ENCODE assay signal across 14 cellular contexts in the genomic region with DNA sequence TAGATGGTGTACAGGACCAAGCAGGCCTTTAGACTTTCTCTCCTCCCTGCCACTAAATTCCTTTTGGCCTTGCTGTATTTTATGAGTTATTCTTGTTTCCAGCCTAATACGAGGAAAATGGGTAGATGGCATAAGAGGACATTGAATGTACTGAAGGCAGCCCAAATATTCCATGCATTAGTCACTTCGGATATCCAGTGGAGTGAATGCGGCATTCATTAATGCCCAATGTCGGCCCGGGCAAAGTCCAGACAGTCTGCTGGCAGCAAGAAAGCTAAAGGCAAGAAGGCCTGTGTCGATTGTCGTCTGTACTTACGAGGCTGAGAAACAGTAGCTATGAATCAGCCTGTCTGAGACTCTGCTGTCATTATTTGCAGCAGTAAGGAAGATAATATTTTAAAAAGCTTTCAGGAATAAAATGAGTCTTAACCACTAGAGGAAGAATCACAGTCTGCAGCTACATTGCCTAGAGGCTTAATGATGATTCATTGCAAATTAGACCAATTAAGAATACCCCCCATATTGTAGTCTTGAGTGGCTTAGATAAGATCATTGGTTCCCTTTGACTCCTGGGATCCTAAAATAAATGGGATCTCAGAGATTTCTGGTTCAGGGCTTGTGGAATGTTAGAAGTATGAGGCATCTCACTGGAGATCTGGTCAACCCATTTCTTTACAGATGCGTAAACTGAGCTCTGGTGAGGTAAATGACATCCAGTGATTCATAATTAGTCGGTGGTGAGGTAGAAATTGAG.
A peak's percentile ranks its signal among the peaks of the same experiment; 100 is the strongest.
DNase-seq lines count a peak whose midpoint lies in the region; ATAC-seq and TF ChIP-seq lines count a peak whose summit lies in the region.
"Had no signal": no experiment of that assay in that cellular context is flagged by ENCODE, and none has a peak within 500 bp of the region (broad histone marks: within the 10 kb centered on the region; RNA-seq: fewer than 3 reads in every experiment).

No MANE protein-coding gene starts in this region.

- intact Hi-C loops in ovary (cut with DNase I): loop anchor here in 1 of 4 donors (10.0 kb wide), 1 partner anchor 653 kb away; no protein-coding TSS in a partner anchor

- ATAC-seq in esophagus mucosa (peak; percentile 63), HG02938 (IDR thresholded peaks at IDR 0.05; ENCODE audit: unreplicated experiment) (no peak), GM19452 (IDR thresholded peaks at IDR 0.05; ENCODE audit: unreplicated experiment) (no peak)

- no peaks in the 10 kb centered on the region for H3K9me3 ChIP-seq in ovary

- peak; percentile 38 for DNase-seq in GM03348 (ENCODE audit: low spot score)
- peak; percentile 97 for DNase-seq in RPMI7951 (ENCODE audit: low read depth)
- DNase-seq in renal cortical epithelial cell (ENCODE audit: low read depth): peak; percentile 95
- DNase-seq in erythroblast (lab: John Stamatoyannopoulos, UW): no peak
- DNase-seq in ovary: no peak
- DNase-seq: activated CD4-positive, alpha-beta T cell treated with anti-CD3 and anti-CD28 coated beads, Interleukin-2, amount 10 ng/mL, durations not matched to agents 24 days and 14 days; activated naive CD4-positive, alpha-beta T cell treated with anti-CD3 and anti-CD28 coated beads, Interleukin-2, amount 50 U/mL, for 16 hours; effector memory CD4-positive, alpha-beta T cell; NCI-H2081 treated with DMSO at 0.1 percent for 48 hours; SIG-M5; stimulated activated CD4-positive, alpha-beta T cell treated with anti-CD3 and anti-CD28 coated beads, Interleukin-2, amount 100 ng/mL, for 48 hours had no signal

- H3K36me3 ChIP-seq in ovary: no peaks in the 10 kb centered on the region

- 77 to 87% (median 84%) methylated on average over 10 of the region's 10 CpGs for WGBS in ovary, 3 donors

- TF ChIP-seq EP300 in ovary (IDR thresholded peaks at IDR 0.05): no peak

- no peak overlapping the region for H3K4me3 ChIP-seq in ovary

- H3K27ac ChIP-seq in ovary: no peak overlapping the region

- H3K4me1 ChIP-seq in ovary (ENCODE audit: insufficient read depth): no peaks in the 10 kb centered on the region

- no peaks in the 10 kb centered on the region for H3K27me3 ChIP-seq in ovary

- no peak for TF ChIP-seq CTCF in ovary (IDR thresholded peaks at IDR 0.05)

- no peak for TF ChIP-seq POLR2A in erythroblast (IDR thresholded peaks at IDR 0.05; ENCODE audit: low read length)
- TF ChIP-seq POLR2A in ovary (IDR thresholded peaks at IDR 0.05): no peak

Comparison
In these comparisons a context has a peak if more than half of its experiments do, and no peak if none do; other contexts are left out.
1. DNase-seq: peak in GM03348 (single experiment), RPMI7951 (single experiment) and renal cortical epithelial cell (single experiment); none in erythroblast (0 of 2) and ovary (0 of 5).